Comparison of ENCODE assay signal across 19 cellular contexts in the genomic region with DNA sequence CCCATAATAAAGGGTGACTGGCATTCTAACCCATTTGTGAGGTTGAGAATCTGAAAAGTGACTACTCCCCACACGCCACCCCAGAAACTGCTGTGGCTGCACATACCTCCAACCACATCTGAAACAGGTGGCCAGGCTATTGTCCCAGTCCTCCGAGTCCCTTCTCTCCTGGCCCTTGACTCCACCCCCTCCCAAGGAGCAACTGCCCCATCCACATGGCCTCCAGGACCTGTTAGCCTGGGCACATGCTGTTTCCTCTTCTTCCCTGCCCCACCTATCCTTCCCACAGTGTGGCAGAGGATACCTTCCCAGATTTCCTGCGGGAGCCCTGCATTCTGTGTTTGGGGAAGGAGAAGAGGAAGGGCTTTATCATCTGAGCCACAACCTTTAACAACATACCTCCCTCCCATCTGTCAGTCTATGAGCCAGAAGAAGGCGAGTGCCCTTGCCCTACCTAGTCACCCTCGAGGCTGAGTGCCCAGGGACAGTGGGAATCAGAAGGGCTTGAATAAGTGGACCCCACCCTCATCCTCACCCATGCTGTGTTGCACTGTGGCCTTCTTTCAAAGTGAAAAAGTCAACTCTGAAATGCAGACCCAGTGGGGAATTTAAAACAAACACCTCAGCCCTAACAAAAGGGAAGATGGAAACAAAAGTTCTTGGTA. TPM values are rescaled to one million over a fixed set of nuclear protein-coding genes. Genes with fewer than 3 reads are reported as not detected.
DNase-seq lines count a peak whose midpoint lies in the region; ATAC-seq and TF ChIP-seq lines count a peak whose summit lies in the region.
"Had no signal": no experiment of that assay in that cellular context is flagged by ENCODE, and none has a peak within 500 bp of the region (broad histone marks: within the 10 kb centered on the region; RNA-seq: fewer than 3 reads in every experiment).

No MANE protein-coding gene starts in this region.

- TF ChIP-seq CTCF in left lung (IDR thresholded peaks at IDR 0.05) (no peak), CD14-positive monocyte (IDR thresholded peaks at IDR 0.05) (no peak), suprapubic skin (IDR thresholded peaks at IDR 0.05) (no peak)

- ATAC-seq in stimulated activated naive CD8-positive, alpha-beta T cell treated with anti-CD3 and anti-CD28 coated beads, Interleukin-15, amount 100 ng/mL, for 72 hours = peak; percentile 43
- ATAC-seq in stimulated activated naive CD8-positive, alpha-beta T cell treated with anti-CD3 and anti-CD28 coated beads, Interleukin-15, Interleukin-2, amounts not matched to agents 100 U/mL and 50 U/mL, for 24 hours = no peak
- ATAC-seq in left lung (peak; percentile 34), HG02973 (IDR thresholded peaks at IDR 0.05; ENCODE audit: unreplicated experiment) (no peak), HG03378 (IDR thresholded peaks at IDR 0.05; ENCODE audit: unreplicated experiment) (no peak)

- H3K4me3 ChIP-seq in left lung (no peak overlapping the region), suprapubic skin (no peak overlapping the region)
- H3K4me3 ChIP-seq: cardiac muscle cell, K562, ovary, right atrium auricular region, vagina had no signal

- no peak for TF ChIP-seq EP300 in suprapubic skin (IDR thresholded peaks at IDR 0.05)

- H3K27ac Mint-ChIP-seq in stimulated activated naive CD8-positive, alpha-beta T cell treated with anti-CD3 and anti-CD28 coated beads, Interleukin-15, amount 100 ng/mL, for 72 hours = no peak overlapping the region
- H3K27ac Mint-ChIP-seq in CD14-positive monocyte = no peak overlapping the region
- H3K27ac Mint-ChIP-seq: activated CD4-positive, alpha-beta T cell treated with anti-CD3 and anti-CD28 coated beads for 36 hours; activated naive CD4-positive, alpha-beta T cell treated with anti-CD3 and anti-CD28 coated beads, Interleukin-2, amount 50 U/mL, for 24 hours; memory B cell; naive thymus-derived CD4-positive, alpha-beta T cell had no signal

- TF ChIP-seq POLR2A in suprapubic skin (IDR thresholded peaks at IDR 0.05) = no peak

- 77% methylated on average over 5 of the region's 5 CpGs for WGBS in suprapubic skin

- H3K9me3 ChIP-seq in left lung (no peaks in the 10 kb centered on the region), suprapubic skin (no peaks in the 10 kb centered on the region)
- H3K9me3 ChIP-seq: ovary, right atrium auricular region, vagina had no signal

- H3K4me1 Mint-ChIP-seq in stimulated activated naive CD8-positive, alpha-beta T cell treated with anti-CD3 and anti-CD28 coated beads, Interleukin-15, amount 100 ng/mL, for 72 hours = no peaks in the 10 kb centered on the region
- peaks cover 5% of the 10 kb centered on the region for H3K4me1 Mint-ChIP-seq in CD14-positive monocyte
- H3K4me1 Mint-ChIP-seq: activated CD4-positive, alpha-beta T cell treated with anti-CD3 and anti-CD28 coated beads for 36 hours; activated naive CD4-positive, alpha-beta T cell treated with anti-CD3 and anti-CD28 coated beads, Interleukin-2, amount 50 U/mL, for 24 hours had no signal

- DNase-seq in stimulated activated naive CD8-positive, alpha-beta T cell treated with anti-CD3 and anti-CD28 coated beads, Interleukin-15, amount 100 ng/mL, for 72 hours = no peak
- DNase-seq in stimulated activated naive CD8-positive, alpha-beta T cell treated with anti-CD3 and anti-CD28 coated beads, Interleukin-15, Interleukin-2, amounts not matched to agents 100 U/mL and 50 U/mL, for 24 hours = no peak
- peak; percentile 76 for DNase-seq in NCI-H69 (lab: John Stamatoyannopoulos, UW)
- no peak for DNase-seq in left lung
- DNase-seq in CD14-positive monocyte (ENCODE audit: low spot score) = no peak
- no peak for DNase-seq in suprapubic skin (ENCODE audit: low spot score in 2 of 2)
- DNase-seq: cortex of kidney, GF-D8 had no signal

- no peaks in the 10 kb centered on the region for H3K27me3 ChIP-seq in left lung
- H3K27me3 ChIP-seq in suprapubic skin = no peaks in the 10 kb centered on the region
- H3K27me3 ChIP-seq: cardiac muscle cell, ovary, right atrium auricular region, vagina had no signal

- H3K27me3 Mint-ChIP-seq in stimulated activated naive CD8-positive, alpha-beta T cell treated with anti-CD3 and anti-CD28 coated beads, Interleukin-15, amount 100 ng/mL, for 72 hours = no peaks in the 10 kb centered on the region
- H3K27me3 Mint-ChIP-seq in CD14-positive monocyte (ENCODE audit: low read depth in 3 of 3) = peaks cover 5 to 15% (median 6%) of the 10 kb centered on the region in 3 donors

- H3K4me1 ChIP-seq in left lung (no peaks in the 10 kb centered on the region), suprapubic skin (no peaks in the 10 kb centered on the region)
- H3K4me1 ChIP-seq: right atrium auricular region, vagina had no signal

- H3K4me3 Mint-ChIP-seq in stimulated activated naive CD8-positive, alpha-beta T cell treated with anti-CD3 and anti-CD28 coated beads, Interleukin-15, amount 100 ng/mL, for 72 hours = no peak overlapping the region
- no peak overlapping the region for H3K4me3 Mint-ChIP-seq in CD14-positive monocyte
- H3K4me3 Mint-ChIP-seq: activated CD4-positive, alpha-beta T cell treated with anti-CD3 and anti-CD28 coated beads for 36 hours; activated naive CD4-positive, alpha-beta T cell treated with anti-CD3 and anti-CD28 coated beads, Interleukin-2, amount 50 U/mL, for 24 hours; memory B cell; naive thymus-derived CD4-positive, alpha-beta T cell had no signal

- no peak overlapping the region for H3K27ac ChIP-seq in left lung
- no peak overlapping the region for H3K27ac ChIP-seq in suprapubic skin
- H3K27ac ChIP-seq: cardiac muscle cell, ovary, right atrium auricular region, vagina had no signal

- no peaks in the 10 kb centered on the region for H3K36me3 ChIP-seq in left lung
- H3K36me3 ChIP-seq in suprapubic skin = no peaks in the 10 kb centered on the region
- H3K36me3 ChIP-seq: cardiac muscle cell, ovary, right atrium auricular region, vagina had no signal

- H3K9me3 Mint-ChIP-seq in stimulated activated naive CD8-positive, alpha-beta T cell treated with anti-CD3 and anti-CD28 coated beads, Interleukin-15, amount 100 ng/mL, for 72 hours = no peaks in the 10 kb centered on the region
- peaks cover 0 to 2% (median 0%) of the 10 kb centered on the region in 7 donors for H3K9me3 Mint-ChIP-seq in CD14-positive monocyte
- H3K9me3 Mint-ChIP-seq: activated naive CD4-positive, alpha-beta T cell treated with anti-CD3 and anti-CD28 coated beads, Interleukin-2, amount 50 U/mL, for 24 hours; memory B cell; naive thymus-derived CD4-positive, alpha-beta T cell had no signal

- H3K36me3 Mint-ChIP-seq in CD14-positive monocyte = no peaks in the 10 kb centered on the region
- H3K36me3 Mint-ChIP-seq: activated naive CD4-positive, alpha-beta T cell treated with anti-CD3 and anti-CD28 coated beads, Interleukin-2, amount 50 U/mL, for 24 hours; naive thymus-derived CD4-positive, alpha-beta T cell had no signal

- intact Hi-C loops in left lung (cut with DNase I) (loop anchor here in 1 of 2 donors (5.0 kb wide), 1 partner anchor 376 kb away; no protein-coding TSS in a partner anchor), CD14-positive monocyte (cut with micrococcal nuclease) (loop anchor here (2.0 kb wide), 1 partner anchor 377 kb away; no protein-coding TSS in a partner anchor)

RNA-seq across cellular contexts. Expression of a gene that starts 11.9 kb away (rescaled TPM):
- total RNA-seq in left lung (1 to 10 TPM in 1 of 2 donors, under 1 TPM in 1; 0.85 to 1.3 TPM), suprapubic skin (under 1 TPM in 1 of 4 donors, not detected in 3; 0.64 TPM)
- polyA plus RNA-seq in CD14-positive monocyte = under 1 TPM in 1 of 2 donors, not detected in 1; 0.16 TPM
- total RNA-seq: cardiac muscle cell had no signal
- polyA plus RNA-seq: naive thymus-derived CD4-positive, alpha-beta T cell had no signal

Comparison
In these comparisons a context has a peak if more than half of its experiments do, and no peak if none do; other contexts are left out.
1. ATAC-seq: peak in stimulated activated naive CD8-positive, alpha-beta T cell treated with anti-CD3 and anti-CD28 coated beads, Interleukin-15, amount 100 ng/mL, for 72 hours (single experiment) and left lung (single experiment); none in stimulated activated naive CD8-positive, alpha-beta T cell treated with anti-CD3 and anti-CD28 coated beads, Interleukin-15, Interleukin-2, amounts not matched to agents 100 U/mL and 50 U/mL, for 24 hours (single experiment), HG02973 (single experiment) and HG03378 (single experiment).